ENCODE assay signal across 1 cellular context in genomic region chr1:234310460-234310817, GRCh38.
TF ChIP-seq lines count a peak whose summit lies in the region.

No MANE protein-coding gene starts in this region.

TF ChIP-seq in HCT116, 20 proteins besides CTCF, POLR2A, EP300 and RAD21 (continued from another document):
- TF ChIP-seq ZBTB33 (IDR thresholded peaks at IDR 0.05; ENCODE audit: extremely low read depth, insufficient replicate concordance, low read length) = no peak
- TF ChIP-seq EZH2 (IDR thresholded peaks at IDR 0.05) = no peak
- TF ChIP-seq JUND (IDR thresholded peaks at IDR 0.05) = no peak
- TF ChIP-seq YY1 (IDR thresholded peaks at IDR 0.05; ENCODE audit: extremely low read depth, insufficient replicate concordance, low read depth, low read length) = no peak
- no peak for TF ChIP-seq MAX (IDR thresholded peaks at IDR 0.05)
- no peak for TF ChIP-seq ZNF274 (IDR thresholded peaks at IDR 0.05; ENCODE audit: low read depth, low read length)
- no peak for TF ChIP-seq TCF7L2 (IDR thresholded peaks at IDR 0.05; ENCODE audit: borderline replicate concordance, extremely low read depth, insufficient read depth, insufficient read length)
- no peak for TF ChIP-seq ATF3 (IDR thresholded peaks at IDR 0.05)
- TF ChIP-seq SRF (IDR thresholded peaks at IDR 0.05; ENCODE audit: low read depth) = no peak
- TF ChIP-seq SIN3A (IDR thresholded peaks at IDR 0.05; ENCODE audit: low read depth) = no peak
- TF ChIP-seq FOSL1 (IDR thresholded peaks at IDR 0.05; ENCODE audit: low read depth) = no peak
- no peak for TF ChIP-seq ELF1 (IDR thresholded peaks at IDR 0.05; ENCODE audit: borderline replicate concordance, low read depth)
- TF ChIP-seq POLR2AphosphoS5 (IDR thresholded peaks at IDR 0.05; ENCODE audit: low read depth, low read length) = no peak
- no peak for TF ChIP-seq EZH2phosphoT487 (IDR thresholded peaks at IDR 0.05; ENCODE audit: borderline replicate concordance)
- no peak for TF ChIP-seq SP1 (IDR thresholded peaks at IDR 0.05; ENCODE audit: low read depth)
- TF ChIP-seq ZFX (IDR thresholded peaks at IDR 0.05) = no peak
- TF ChIP-seq CEBPB (IDR thresholded peaks at IDR 0.05; ENCODE audit: low read depth) = no peak
